In genomic region chr1:156086256-156086662, GRCh38 we compare ENCODE assay signal across 11 cellular contexts. TPM values are rescaled to one million over a fixed set of nuclear protein-coding genes. Genes with fewer than 3 reads are reported as not detected.
A peak's percentile ranks its signal among the peaks of the same experiment; 100 is the strongest.
DNase-seq lines count a peak whose midpoint lies in the region; ATAC-seq and TF ChIP-seq lines count a peak whose summit lies in the region.
"Had no signal": no experiment of that assay in that cellular context is flagged by ENCODE, and none has a peak within 500 bp of the region (broad histone marks: within the 10 kb centered on the region; RNA-seq: fewer than 3 reads in every experiment).

No MANE protein-coding gene starts in this region.

- no peak for ATAC-seq in activated CD8-positive, alpha-beta memory T cell treated with anti-CD3 and anti-CD28 coated beads, Interleukin-2, amount 10 ng/mL, durations not matched to agents 7 days and 5 days
- ATAC-seq in activated CD8-positive, alpha-beta T cell treated with anti-CD3 and anti-CD28 coated beads for 36 hours = no peak
- ATAC-seq: sciatic nerve had no signal

- DNase-seq in HuH-7 (ENCODE audit: low spot score) (peak; percentile 70), astrocyte of the hippocampus (ENCODE audit: low read depth, low spot score) (peak; percentile 71), islet precursor cell (peak; percentile 97), skeletal muscle cell (ENCODE audit: low read depth) (peak; percentile 62)
- no peak for DNase-seq in activated CD4-positive, CD25-positive, alpha-beta regulatory T cell (lab: John Stamatoyannopoulos, UW)
- DNase-seq in activated CD8-positive, alpha-beta memory T cell treated with anti-CD3 and anti-CD28 coated beads, Interleukin-2, amount 10 ng/mL, durations not matched to agents 7 days and 5 days = no peak
- no peak for DNase-seq in activated CD8-positive, alpha-beta T cell treated with anti-CD3 and anti-CD28 coated beads for 36 hours
- DNase-seq: erythroblast, NCI-H1417 treated with DMSO at 0.1 percent for 48 hours, uterus had no signal

- no peak overlapping the region for H3K4me3 ChIP-seq in skeletal muscle cell (ENCODE audit: low read depth, low read length)
- H3K4me3 ChIP-seq: uterus had no signal

- peaks cover 43% of the 10 kb centered on the region for H3K27me3 Mint-ChIP-seq in activated CD8-positive, alpha-beta memory T cell treated with anti-CD3 and anti-CD28 coated beads, Interleukin-2, amount 10 ng/mL, durations not matched to agents 7 days and 5 days
- peaks cover 36% of the 10 kb centered on the region for H3K27me3 Mint-ChIP-seq in activated CD8-positive, alpha-beta T cell treated with anti-CD3 and anti-CD28 coated beads for 36 hours

- H3K4me1 Mint-ChIP-seq in activated CD8-positive, alpha-beta memory T cell treated with anti-CD3 and anti-CD28 coated beads, Interleukin-2, amount 10 ng/mL, durations not matched to agents 7 days and 5 days = peaks cover 8% of the 10 kb centered on the region
- peaks cover 8% of the 10 kb centered on the region for H3K4me1 Mint-ChIP-seq in activated CD8-positive, alpha-beta T cell treated with anti-CD3 and anti-CD28 coated beads for 36 hours (ENCODE audit: low read depth)

- intact Hi-C loops in activated CD8-positive, alpha-beta T cell treated with anti-CD3 and anti-CD28 coated beads for 36 hours (cut with micrococcal nuclease) = no loop called here

- no peak for TF ChIP-seq CTCF in activated CD8-positive, alpha-beta T cell treated with anti-CD3 and anti-CD28 coated beads for 36 hours (IDR thresholded peaks at IDR 0.05)

- no peak overlapping the region for H3K4me3 Mint-ChIP-seq in activated CD8-positive, alpha-beta memory T cell treated with anti-CD3 and anti-CD28 coated beads, Interleukin-2, amount 10 ng/mL, durations not matched to agents 7 days and 5 days
- H3K4me3 Mint-ChIP-seq in activated CD8-positive, alpha-beta T cell treated with anti-CD3 and anti-CD28 coated beads for 36 hours = no peak overlapping the region

- H3K36me3 Mint-ChIP-seq in activated CD8-positive, alpha-beta memory T cell treated with anti-CD3 and anti-CD28 coated beads, Interleukin-2, amount 10 ng/mL, durations not matched to agents 7 days and 5 days = no peaks in the 10 kb centered on the region
- H3K36me3 Mint-ChIP-seq in activated CD8-positive, alpha-beta T cell treated with anti-CD3 and anti-CD28 coated beads for 36 hours (ENCODE audit: low read depth) = no peaks in the 10 kb centered on the region

- POLR2A ChIA-PET in activated CD8-positive, alpha-beta T cell treated with anti-CD3 and anti-CD28 coated beads for 36 hours (lab: Charles Lee) = interaction anchor here (1.5 kb wide), 1 partner anchor 44 kb away, joined by 4 read pairs; no protein-coding TSS in a partner anchor

- H3K27ac Mint-ChIP-seq in activated CD8-positive, alpha-beta memory T cell treated with anti-CD3 and anti-CD28 coated beads, Interleukin-2, amount 10 ng/mL, durations not matched to agents 7 days and 5 days = no peak overlapping the region
- H3K27ac Mint-ChIP-seq in activated CD8-positive, alpha-beta T cell treated with anti-CD3 and anti-CD28 coated beads for 36 hours = no peak overlapping the region

- H3K9me3 Mint-ChIP-seq in activated CD8-positive, alpha-beta memory T cell treated with anti-CD3 and anti-CD28 coated beads, Interleukin-2, amount 10 ng/mL, durations not matched to agents 7 days and 5 days (ENCODE audit: low read depth) = no peaks in the 10 kb centered on the region
- no peaks in the 10 kb centered on the region for H3K9me3 Mint-ChIP-seq in activated CD8-positive, alpha-beta T cell treated with anti-CD3 and anti-CD28 coated beads for 36 hours

- CTCF ChIA-PET in activated CD8-positive, alpha-beta memory T cell treated with anti-CD3 and anti-CD28 coated beads, Interleukin-2, amount 10 ng/mL, durations not matched to agents 7 days and 5 days (lab: Charles Lee) = interaction anchor here (0.9 to 27.0 kb wide), 2 partner anchors 10 to 37 kb away, joined by 3 to 979 read pairs; partner anchors contain the start of gene LMNA
- CTCF ChIA-PET in activated CD8-positive, alpha-beta T cell treated with anti-CD3 and anti-CD28 coated beads for 36 hours (lab: Charles Lee) = interaction anchor here (0.9 to 22.5 kb wide), 4 partner anchors 10 to 139 kb away, joined by 3 to 772 read pairs (median 8); no protein-coding TSS in a partner anchor

RNA-seq across cellular contexts. Expression of gene MEX3A, which starts 4.0 kb away (rescaled TPM):
- under 1 TPM; 0.06 to 0.56 TPM for total RNA-seq in activated CD8-positive, alpha-beta memory T cell treated with anti-CD3 and anti-CD28 coated beads, Interleukin-2, amount 10 ng/mL, durations not matched to agents 7 days and 5 days
- under 1 TPM; 0.45 to 0.83 TPM for total RNA-seq in activated CD8-positive, alpha-beta T cell treated with anti-CD3 and anti-CD28 coated beads for 36 hours

RNA-seq across cellular contexts. Expression of gene RAB25, which starts 25.3 kb away (rescaled TPM):
- total RNA-seq in activated CD8-positive, alpha-beta memory T cell treated with anti-CD3 and anti-CD28 coated beads, Interleukin-2, amount 10 ng/mL, durations not matched to agents 7 days and 5 days = not detected
- under 1 TPM; 0.49 to 0.63 TPM for total RNA-seq in activated CD8-positive, alpha-beta T cell treated with anti-CD3 and anti-CD28 coated beads for 36 hours
- total RNA-seq: sciatic nerve had no signal

RNA-seq across cellular contexts. Expression of gene LMNA, which starts 28.3 kb away (rescaled TPM):
- total RNA-seq in activated CD8-positive, alpha-beta memory T cell treated with anti-CD3 and anti-CD28 coated beads, Interleukin-2, amount 10 ng/mL, durations not matched to agents 7 days and 5 days = 10 to 100 TPM; 37.3 to 41.9 TPM
- 10 to 100 TPM; 51.8 to 56.6 TPM for total RNA-seq in activated CD8-positive, alpha-beta T cell treated with anti-CD3 and anti-CD28 coated beads for 36 hours

RNA-seq across cellular contexts. Expression of gene LAMTOR2, which starts 31.7 kb away (rescaled TPM):
- total RNA-seq in activated CD8-positive, alpha-beta memory T cell treated with anti-CD3 and anti-CD28 coated beads, Interleukin-2, amount 10 ng/mL, durations not matched to agents 7 days and 5 days = 10 to 100 TPM; 59.3 to 60.6 TPM
- 10 to 100 TPM; 48.9 to 49.4 TPM for total RNA-seq in activated CD8-positive, alpha-beta T cell treated with anti-CD3 and anti-CD28 coated beads for 36 hours

RNA-seq across cellular contexts. Expression of gene UBQLN4, which starts 32.7 kb away (rescaled TPM):
- 10 to 100 TPM; 40.3 to 44.8 TPM for total RNA-seq in activated CD8-positive, alpha-beta memory T cell treated with anti-CD3 and anti-CD28 coated beads, Interleukin-2, amount 10 ng/mL, durations not matched to agents 7 days and 5 days
- total RNA-seq in activated CD8-positive, alpha-beta T cell treated with anti-CD3 and anti-CD28 coated beads for 36 hours = 10 to 100 TPM; 36.9 to 39.8 TPM

Comparison
In these comparisons a context has a peak if more than half of its experiments do, and no peak if none do; other contexts are left out.
1. DNase-seq: peak in HuH-7 (single experiment), astrocyte of the hippocampus (single experiment), islet precursor cell (single experiment) and skeletal muscle cell (single experiment); none in activated CD4-positive, CD25-positive, alpha-beta regulatory T cell (0 of 4), activated CD8-positive, alpha-beta memory T cell treated with anti-CD3 and anti-CD28 coated beads, Interleukin-2, amount 10 ng/mL, durations not matched to agents 7 days and 5 days (single experiment) and activated CD8-positive, alpha-beta T cell treated with anti-CD3 and anti-CD28 coated beads for 36 hours (single experiment).